ENCODE assay signal across 16 cellular contexts in genomic region chr18:5519448-5520362, GRCh38. TPM values are rescaled to one million over a fixed set of nuclear protein-coding genes. Genes with fewer than 3 reads are reported as not detected.
DNase-seq lines count a peak whose midpoint lies in the region; ATAC-seq and TF ChIP-seq lines count a peak whose summit lies in the region.
"Had no signal": no experiment of that assay in that cellular context is flagged by ENCODE, and none has a peak within 500 bp of the region (broad histone marks: within the 10 kb centered on the region; RNA-seq: fewer than 3 reads in every experiment).

No MANE protein-coding gene starts in this region.

- no peak overlapping the region for H3K23ac ChIP-seq in IMR-90 (ENCODE audit: low read depth, low read length)

- TF ChIP-seq CTCF in IMR-90 (conservative IDR thresholded peaks at IDR 0.05; ENCODE audit: low read depth, low read length) = no peak
- TF ChIP-seq CTCF in choroid plexus epithelial cell (conservative IDR thresholded peaks at IDR 0.05; ENCODE audit: low read depth, low read length) = no peak
- no peak for TF ChIP-seq CTCF in heart left ventricle (IDR thresholded peaks at IDR 0.05)
- no peak for TF ChIP-seq CTCF in sigmoid colon (IDR thresholded peaks at IDR 0.05)

- no peak overlapping the region for H4K91ac ChIP-seq in IMR-90 (ENCODE audit: insufficient read depth, low read depth, low read length)

- peaks cover 36% of the 10 kb centered on the region; the same call in 1 of the 2 replicates for H4K20me1 ChIP-seq in IMR-90 (ENCODE audit: insufficient read depth, low read length)

- ATAC-seq in IMR-90 (ENCODE audit: low read depth) (peak; percentile 38; the same call in 1 of the 2 replicates), heart left ventricle (peak; percentile 60 to 75 (median 64)), HG02885 (IDR thresholded peaks at IDR 0.05; ENCODE audit: poor library complexity, unreplicated experiment) (no peak)
- ATAC-seq: esophagus mucosa, SK-N-SH treated with all-trans-retinoic acid at 6 μM for 48 hours had no signal

- no peak overlapping the region for H3K4me3 ChIP-seq in IMR-90 (ENCODE audit: insufficient read depth, low read depth, low read length)
- peak overlapping the region; percentile 40 for H3K4me3 ChIP-seq in choroid plexus epithelial cell (ENCODE audit: low read depth, low read length)
- peak overlapping the region in 8 of 12 donors; percentile 4 to 38 (median 20) for H3K4me3 ChIP-seq in heart left ventricle
- no peak overlapping the region for H3K4me3 ChIP-seq in sigmoid colon
- H3K4me3 ChIP-seq: colonic mucosa had no signal

- H3K36me3 ChIP-seq in IMR-90 (ENCODE audit: control insufficient read depth, insufficient read depth, low read length) = no peaks in the 10 kb centered on the region
- H3K36me3 ChIP-seq in heart left ventricle = no peaks in the 10 kb centered on the region
- no peaks in the 10 kb centered on the region for H3K36me3 ChIP-seq in sigmoid colon
- H3K36me3 ChIP-seq: colonic mucosa had no signal

- H2AK5ac ChIP-seq in IMR-90 (ENCODE audit: low read depth, low read length) = no peak overlapping the region

- no peak overlapping the region for H3K14ac ChIP-seq in IMR-90 (replicated peaks; ENCODE audit: low read depth, low read length)

- POLR2A ChIA-PET in IMR-90 (lab: Charles Lee; ENCODE audit: unreplicated experiment) = no interaction called here

- intact Hi-C loops in IMR-90 (cut with micrococcal nuclease) (no loop called here), heart left ventricle (cut with DNase I) (loop anchor here in 2 of 10 donors (10.0 kb wide), 2 partner anchors 55 to 65 kb away; no protein-coding TSS in a partner anchor), sigmoid colon (cut with DNase I) (no loop called here)

- H4K8ac ChIP-seq in IMR-90 (ENCODE audit: low read depth in 2 of 2, low read length in 2 of 2) = no peak overlapping the region

- H2BK5ac ChIP-seq in IMR-90 (ENCODE audit: low read depth, low read length, poor library complexity, severe bottlenecking) = no peak overlapping the region

- 86% methylated on average over 3 of the region's 10 CpGs; no CpG with 5 or more reads in 1 of the 2 experiments for WGBS in IMR-90 (ENCODE audit: extremely low coverage in 2 of 2, insufficient read length in 1 of 2), 2 experiments
- WGBS in heart left ventricle, 4 donors = 57 to 64% (median 62%) methylated on average over 10 of the region's 10 CpGs
- 83 to 87% methylated on average over 10 of the region's 10 CpGs for WGBS in sigmoid colon, 2 donors

- no peak overlapping the region for H3K4me2 ChIP-seq in IMR-90 (ENCODE audit: low read depth, low read length)

- H3K79me1 ChIP-seq in IMR-90 (ENCODE audit: low read depth in 1 of 2, low read length in 2 of 2) = peaks cover 7 to 52% of the 10 kb centered on the region in 2 experiments

- no peak overlapping the region for H2AFZ ChIP-seq in IMR-90 (replicated peaks; ENCODE audit: low read length, poor library complexity)

- dilution Hi-C loops in IMR-90 (cut with HindIII; ENCODE audit: low sequenced_read_pairs, unreplicated experiment) = no loop called here

- in situ Hi-C loops in IMR-90 (cut with MboI; ENCODE audit: low sequenced_read_pairs) = no loop called here

- H3K27me3 ChIP-seq in IMR-90 (ENCODE audit: control insufficient read depth, insufficient read depth, low read length) (no peaks in the 10 kb centered on the region), heart left ventricle (no peaks in the 10 kb centered on the region), sigmoid colon (no peaks in the 10 kb centered on the region)
- H3K27me3 ChIP-seq: colonic mucosa had no signal

- H3K9ac ChIP-seq in IMR-90 (ENCODE audit: low read depth, low read length) = no peak overlapping the region

- H3K4ac ChIP-seq in IMR-90 (ENCODE audit: low read depth, low read length) = no peak overlapping the region

- no peak overlapping the region for H3K18ac ChIP-seq in IMR-90 (ENCODE audit: low read depth, low read length)

- no peak overlapping the region for H4K5ac ChIP-seq in IMR-90 (ENCODE audit: low read depth, low read length)

- no peak overlapping the region for H2BK15ac ChIP-seq in IMR-90 (ENCODE audit: low read depth, low read length)

- TF ChIP-seq POLR2A in IMR-90 (IDR thresholded peaks at IDR 0.05; ENCODE audit: low read depth, low read length) = no peak
- TF ChIP-seq POLR2A in heart left ventricle (IDR thresholded peaks at IDR 0.05) = no peak
- no peak for TF ChIP-seq POLR2A in sigmoid colon (IDR thresholded peaks at IDR 0.05)

- H3K56ac ChIP-seq in IMR-90 (ENCODE audit: extremely low read depth, insufficient read depth, low read length) = no peak overlapping the region

- CTCF ChIA-PET in IMR-90 (lab: Yijun Ruan, JAX) = interaction anchor here (0.7 kb wide), 2 partner anchors 9 to 27 kb away, joined by 3 to 4 read pairs; no protein-coding TSS in a partner anchor

- H2BK20ac ChIP-seq in IMR-90 (ENCODE audit: low read depth, low read length) = no peak overlapping the region

- DNase-seq in IMR-90 (peak; percentile 17), choroid plexus epithelial cell (ENCODE audit: low read depth) (peak; percentile 55), heart left ventricle (no peak), sigmoid colon (no peak), activated gamma-delta T cell treated with Interleukin-2 at 50 U/mL for 16 hours (no peak), NCI-H526 (lab: John Stamatoyannopoulos, UW) (no peak), globus pallidus (ENCODE audit: low spot score) (no peak)
- DNase-seq: activated naive CD8-positive, alpha-beta T cell treated with anti-CD3 and anti-CD28 coated beads, Interleukin-2, amount 10 ng/mL, durations not matched to agents 7 days and 5 days; activated T-cell treated with anti-CD3 and anti-CD28 coated beads, Interleukin-2, amount 50 U/mL, for 1 hour; colonic mucosa; NCI-H2029 treated with DMSO at 0.1 percent for 48 hours; NCI-H526 treated with DMSO at 0.1 percent for 48 hours had no signal

- no peak overlapping the region for H2AK9ac ChIP-seq in IMR-90 (replicated peaks; ENCODE audit: low read depth, low read length, poor library complexity)

- no peaks in the 10 kb centered on the region for H3K9me3 ChIP-seq in IMR-90 (ENCODE audit: control insufficient read depth, insufficient read depth, low read length)
- H3K9me3 ChIP-seq in heart left ventricle = no peaks in the 10 kb centered on the region
- H3K9me3 ChIP-seq in sigmoid colon = no peaks in the 10 kb centered on the region
- H3K9me3 ChIP-seq: colonic mucosa had no signal

- H3K4me1 ChIP-seq in IMR-90 (ENCODE audit: control insufficient read depth, insufficient read depth, low read length) = peaks cover 9% of the 10 kb centered on the region
- peaks cover 0 to 50% (median 0%) of the 10 kb centered on the region in 12 donors for H3K4me1 ChIP-seq in heart left ventricle
- peaks cover 0 to 76% (median 24%) of the 10 kb centered on the region in 4 donors for H3K4me1 ChIP-seq in sigmoid colon
- H3K4me1 ChIP-seq: colonic mucosa had no signal

- H3K27ac ChIP-seq in IMR-90 (ENCODE audit: insufficient read depth, low read length) = no peak overlapping the region
- H3K27ac ChIP-seq in heart left ventricle = peak overlapping the region in 9 of 12 donors; percentile 45 to 89 (median 60)
- H3K27ac ChIP-seq in sigmoid colon = peak overlapping the region; percentile 23 to 62 (median 53)
- H3K27ac ChIP-seq: colonic mucosa had no signal

- H2BK120ac ChIP-seq in IMR-90 (ENCODE audit: low read depth, low read length) = no peak overlapping the region

- peaks cover 7% of the 10 kb centered on the region; the same call in 1 of the 2 replicates for H3K9me1 ChIP-seq in IMR-90 (ENCODE audit: insufficient read depth, low read length)

- BruUV-seq in IMR-90 (replicated peaks; lab: Mats Ljungman, UMichigan) = no TSS peak

- no peak for TF ChIP-seq RAD21 in IMR-90 (IDR thresholded peaks at IDR 0.05; ENCODE audit: low read length)

- TF ChIP-seq EP300 in sigmoid colon (IDR thresholded peaks at IDR 0.05) = no peak

TF ChIP-seq in IMR-90, 13 proteins besides CTCF, POLR2A, EP300 and RAD21:
- TF ChIP-seq FOS (IDR thresholded peaks at IDR 0.05; ENCODE audit: low read depth, low read length) (no peak), ELK1 (IDR thresholded peaks at IDR 0.05; ENCODE audit: borderline replicate concordance, low read depth, low read length) (no peak), MAZ (IDR thresholded peaks at IDR 0.05; ENCODE audit: borderline replicate concordance, low read depth, low read length) (no peak)

RNA-seq across cellular contexts. Expression of gene EPB41L3, which starts 24.1 kb away (rescaled TPM):
- total RNA-seq in IMR-90 (2012; rRNA removed) (70.3 and 90.5 TPM in 2 replicates), heart left ventricle (10 to 100 TPM in 3 of 9 donors, 1 to 10 TPM in 6; 5.5 to 45.6 (median 9.1) TPM), sigmoid colon (100 to 1,000 TPM in 2 of 4 donors, 10 to 100 TPM in 2; 52.4 to 156 (median 101) TPM)
- polyA plus RNA-seq in IMR-90 (2012; rRNA removed) (36.6 and 39.9 TPM in 2 replicates), heart left ventricle (1 to 10 TPM; 2.7 to 5.6 TPM), sigmoid colon (10 to 100 TPM; 26.1 to 78.8 (median 43.8) TPM)
- polyA plus RNA-seq in IMR-90 (2012; cell fraction: cytosol; rRNA removed) = 22.8 and 27.2 TPM in 2 replicates
- 18.8 and 44.4 TPM in 2 replicates for polyA plus RNA-seq in IMR-90 (2012; cell fraction: nucleus; rRNA removed; ENCODE audit: low replicate concordance)
- total RNA-seq: myocyte had no signal

Comparison
In these comparisons a context has a peak if more than half of its experiments do, and no peak if none do; other contexts are left out.
1. DNase-seq: peak in IMR-90 (single experiment) and choroid plexus epithelial cell (single experiment); none in heart left ventricle (0 of 5), sigmoid colon (single experiment), activated gamma-delta T cell treated with Interleukin-2 at 50 U/mL for 16 hours (single experiment), NCI-H526 (0 of 2) and globus pallidus (single experiment).
2. H3K4me3 ChIP-seq: peak in choroid plexus epithelial cell (single experiment) and heart left ventricle (8 of 12); none in IMR-90 (single experiment) and sigmoid colon (0 of 4).